ENCODE assay signal across 19 cellular contexts in genomic region chr9:2164268-2164667, GRCh38.
"Had no signal": no experiment of that assay in that cellular context is flagged by ENCODE, and none has a peak within 500 bp of the region (broad histone marks: within the 10 kb centered on the region; RNA-seq: fewer than 3 reads in every experiment).

No MANE protein-coding gene starts in this region.

- ATAC-seq: heart right ventricle, sciatic nerve had no signal

- H3K27me3 Mint-ChIP-seq: naive B cell had no signal

- DNase-seq: dorsolateral prefrontal cortex; effector CD8-positive, alpha-beta T cell; heart right ventricle; hypothalamus; kidney glomerular epithelial cell; mesendoderm; naive B cell; spleen; stimulated activated CD4-positive, alpha-beta T cell treated with anti-CD3 and anti-CD28 coated beads, Interleukin-15, amount 100 ng/mL, for 24 hours; stimulated activated CD4-positive, alpha-beta T cell treated with anti-CD3 and anti-CD28 coated beads, Interleukin-1b, Interleukin-23, amount 100 ng/mL, for 48 hours; stimulated activated CD4-positive, alpha-beta T cell treated with anti-CD3 and anti-CD28 coated beads, Interleukin-4, amount 100 ng/mL, for 24 hours; stimulated activated naive CD4-positive, alpha-beta T cell; stomach; substantia nigra; transverse colon had no signal

- H3K9me3 Mint-ChIP-seq: naive B cell, nephron had no signal

- H3K4me3 Mint-ChIP-seq: naive B cell, nephron had no signal

- FAIRE-seq: frontal cortex, islet of Langerhans had no signal
